In genomic region chr6:170279977-170280688, GRCh38 we compare ENCODE assay signal across 1 cellular context.
TF ChIP-seq lines count a peak whose summit lies in the region.

No MANE protein-coding gene starts in this region.

TF ChIP-seq in GM23338, 12 proteins besides CTCF, POLR2A, EP300 and RAD21 (continued from another document):
- no peak for TF ChIP-seq ZNF462 (CRISPR knock-in tag; IDR thresholded peaks at IDR 0.05)
- no peak for TF ChIP-seq CREB1 (CRISPR knock-in tag; IDR thresholded peaks at IDR 0.05; ENCODE audit: low read depth)
- TF ChIP-seq EZH2 (IDR thresholded peaks at IDR 0.05; ENCODE audit: low read depth, unreplicated experiment): no peak
- no peak for TF ChIP-seq ETS1 (IDR thresholded peaks at IDR 0.05)
- TF ChIP-seq POLR2AphosphoS5 (IDR thresholded peaks at IDR 0.05; ENCODE audit: low read depth): no peak
